In genomic region chr19:42270346-42271044, GRCh38 we compare ENCODE assay signal across 1 cellular context.
TF ChIP-seq lines count a peak whose summit lies in the region.

No MANE protein-coding gene starts in this region.

TF ChIP-seq in K562, 482 proteins besides CTCF, POLR2A, EP300 and RAD21 (continued from another document and continues in another):
- TF ChIP-seq, protein P1, sequence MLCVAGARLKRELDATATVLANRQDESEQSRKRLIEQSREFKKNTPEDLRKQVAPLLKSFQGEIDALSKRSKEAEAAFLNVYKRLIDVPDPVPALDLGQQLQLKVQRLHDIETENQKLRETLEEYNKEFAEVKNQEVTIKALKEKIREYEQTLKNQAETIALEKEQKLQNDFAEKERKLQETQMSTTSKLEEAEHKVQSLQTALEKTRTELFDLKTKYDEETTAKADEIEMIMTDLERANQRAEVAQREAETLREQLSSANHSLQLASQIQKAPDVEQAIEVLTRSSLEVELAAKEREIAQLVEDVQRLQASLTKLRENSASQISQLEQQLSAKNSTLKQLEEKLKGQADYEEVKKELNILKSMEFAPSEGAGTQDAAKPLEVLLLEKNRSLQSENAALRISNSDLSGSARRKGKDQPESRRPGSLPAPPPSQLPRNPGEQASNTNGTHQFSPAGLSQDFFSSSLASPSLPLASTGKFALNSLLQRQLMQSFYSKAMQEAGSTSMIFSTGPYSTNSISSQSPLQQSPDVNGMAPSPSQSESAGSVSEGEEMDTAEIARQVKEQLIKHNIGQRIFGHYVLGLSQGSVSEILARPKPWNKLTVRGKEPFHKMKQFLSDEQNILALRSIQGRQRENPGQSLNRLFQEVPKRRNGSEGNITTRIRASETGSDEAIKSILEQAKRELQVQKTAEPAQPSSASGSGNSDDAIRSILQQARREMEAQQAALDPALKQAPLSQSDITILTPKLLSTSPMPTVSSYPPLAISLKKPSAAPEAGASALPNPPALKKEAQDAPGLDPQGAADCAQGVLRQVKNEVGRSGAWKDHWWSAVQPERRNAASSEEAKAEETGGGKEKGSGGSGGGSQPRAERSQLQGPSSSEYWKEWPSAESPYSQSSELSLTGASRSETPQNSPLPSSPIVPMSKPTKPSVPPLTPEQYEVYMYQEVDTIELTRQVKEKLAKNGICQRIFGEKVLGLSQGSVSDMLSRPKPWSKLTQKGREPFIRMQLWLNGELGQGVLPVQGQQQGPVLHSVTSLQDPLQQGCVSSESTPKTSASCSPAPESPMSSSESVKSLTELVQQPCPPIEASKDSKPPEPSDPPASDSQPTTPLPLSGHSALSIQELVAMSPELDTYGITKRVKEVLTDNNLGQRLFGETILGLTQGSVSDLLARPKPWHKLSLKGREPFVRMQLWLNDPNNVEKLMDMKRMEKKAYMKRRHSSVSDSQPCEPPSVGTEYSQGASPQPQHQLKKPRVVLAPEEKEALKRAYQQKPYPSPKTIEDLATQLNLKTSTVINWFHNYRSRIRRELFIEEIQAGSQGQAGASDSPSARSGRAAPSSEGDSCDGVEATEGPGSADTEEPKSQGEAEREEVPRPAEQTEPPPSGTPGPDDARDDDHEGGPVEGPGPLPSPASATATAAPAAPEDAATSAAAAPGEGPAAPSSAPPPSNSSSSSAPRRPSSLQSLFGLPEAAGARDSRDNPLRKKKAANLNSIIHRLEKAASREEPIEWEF (CRISPR knock-in tag; IDR thresholded peaks at IDR 0.05): no peak
- TF ChIP-seq GMEB1 (CRISPR knock-in tag; IDR thresholded peaks at IDR 0.05) (no peak), MAX (CRISPR knock-in tag; IDR thresholded peaks at IDR 0.05) (0 out of 2 replicates have a peak, but pooled peaks have one; percentile 3), FUS (optimal IDR thresholded peaks at IDR 0.05; ENCODE audit: low read depth, low read length) (no peak), ZBTB40 (IDR thresholded peaks at IDR 0.05) (peak; percentile 54; the same call in 1 of the 2 replicates), ZBTB40 (CRISPR knock-in tag; IDR thresholded peaks at IDR 0.05) (no peak), PTBP1 (IDR thresholded peaks at IDR 0.05; ENCODE audit: low read depth, low read length) (no peak), SFPQ (IDR thresholded peaks at IDR 0.05; ENCODE audit: low read depth, low read length) (no peak), CHD1 (IDR thresholded peaks at IDR 0.05; ENCODE audit: low read length) (no peak), MEF2D (tag; conservative IDR thresholded peaks at IDR 0.05; ENCODE audit: low read depth) (no peak), CREB1 (IDR thresholded peaks at IDR 0.05) (no peak), CREB1 (CRISPR knock-in tag; IDR thresholded peaks at IDR 0.05) (peak; percentile 53), NR2C2 (CRISPR knock-in tag; IDR thresholded peaks at IDR 0.05) (no peak), NR2C2 (tag; IDR thresholded peaks at IDR 0.05) (peak; percentile 46; the same call in 1 of the 2 replicates), ATF7 (IDR thresholded peaks at IDR 0.05) (no peak), ZNF75A (CRISPR knock-in tag; IDR thresholded peaks at IDR 0.05) (no peak), SMAD4 (CRISPR knock-in tag; conservative IDR thresholded peaks at IDR 0.05) (no peak), SMC3 (conservative IDR thresholded peaks at IDR 0.05; ENCODE audit: insufficient read depth, low read depth, low read length) (no peak), KDM4B (IDR thresholded peaks at IDR 0.05; ENCODE audit: borderline replicate concordance in 2 of 2, low read depth in 1 of 2) (peak in 1 of 2 experiments; percentile 47; a peak in 1 of 4 replicates), MEIS2 (IDR thresholded peaks at IDR 0.05; ENCODE audit: partially characterized antibody) (no peak), ARID1B (IDR thresholded peaks at IDR 0.05) (peak; percentile 23; the same call in 1 of the 2 replicates), ZFX (CRISPR knock-in tag; IDR thresholded peaks at IDR 0.05) (no peak; the same call in 1 of the 2 replicates), ELF1 (tag; IDR thresholded peaks at IDR 0.05) (peak; percentile 60; the same call in 1 of the 2 replicates)
- TF ChIP-seq, protein P2, sequence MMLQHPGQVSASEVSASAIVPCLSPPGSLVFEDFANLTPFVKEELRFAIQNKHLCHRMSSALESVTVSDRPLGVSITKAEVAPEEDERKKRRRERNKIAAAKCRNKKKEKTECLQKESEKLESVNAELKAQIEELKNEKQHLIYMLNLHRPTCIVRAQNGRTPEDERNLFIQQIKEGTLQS (IDR thresholded peaks at IDR 0.05): 0 out of 2 replicates have a peak, but pooled peaks have one; percentile 28
- TF ChIP-seq, protein P2 (CRISPR knock-in tag; conservative IDR thresholded peaks at IDR 0.05): no peak
- TF ChIP-seq, protein P3, sequence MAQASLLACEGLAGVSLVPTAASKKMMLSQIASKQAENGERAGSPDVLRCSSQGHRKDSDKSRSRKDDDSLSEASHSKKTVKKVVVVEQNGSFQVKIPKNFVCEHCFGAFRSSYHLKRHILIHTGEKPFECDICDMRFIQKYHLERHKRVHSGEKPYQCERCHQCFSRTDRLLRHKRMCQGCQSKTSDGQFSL (CRISPR knock-in tag; IDR thresholded peaks at IDR 0.05): 0 out of 2 replicates have a peak, but pooled peaks have one; percentile 73
- TF ChIP-seq, protein P3 (tag; IDR thresholded peaks at IDR 0.05): no peak
- TF ChIP-seq, protein P4, sequence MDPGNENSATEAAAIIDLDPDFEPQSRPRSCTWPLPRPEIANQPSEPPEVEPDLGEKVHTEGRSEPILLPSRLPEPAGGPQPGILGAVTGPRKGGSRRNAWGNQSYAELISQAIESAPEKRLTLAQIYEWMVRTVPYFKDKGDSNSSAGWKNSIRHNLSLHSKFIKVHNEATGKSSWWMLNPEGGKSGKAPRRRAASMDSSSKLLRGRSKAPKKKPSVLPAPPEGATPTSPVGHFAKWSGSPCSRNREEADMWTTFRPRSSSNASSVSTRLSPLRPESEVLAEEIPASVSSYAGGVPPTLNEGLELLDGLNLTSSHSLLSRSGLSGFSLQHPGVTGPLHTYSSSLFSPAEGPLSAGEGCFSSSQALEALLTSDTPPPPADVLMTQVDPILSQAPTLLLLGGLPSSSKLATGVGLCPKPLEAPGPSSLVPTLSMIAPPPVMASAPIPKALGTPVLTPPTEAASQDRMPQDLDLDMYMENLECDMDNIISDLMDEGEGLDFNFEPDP (CRISPR knock-in tag; IDR thresholded peaks at IDR 0.05): no peak
- TF ChIP-seq, protein P5, sequence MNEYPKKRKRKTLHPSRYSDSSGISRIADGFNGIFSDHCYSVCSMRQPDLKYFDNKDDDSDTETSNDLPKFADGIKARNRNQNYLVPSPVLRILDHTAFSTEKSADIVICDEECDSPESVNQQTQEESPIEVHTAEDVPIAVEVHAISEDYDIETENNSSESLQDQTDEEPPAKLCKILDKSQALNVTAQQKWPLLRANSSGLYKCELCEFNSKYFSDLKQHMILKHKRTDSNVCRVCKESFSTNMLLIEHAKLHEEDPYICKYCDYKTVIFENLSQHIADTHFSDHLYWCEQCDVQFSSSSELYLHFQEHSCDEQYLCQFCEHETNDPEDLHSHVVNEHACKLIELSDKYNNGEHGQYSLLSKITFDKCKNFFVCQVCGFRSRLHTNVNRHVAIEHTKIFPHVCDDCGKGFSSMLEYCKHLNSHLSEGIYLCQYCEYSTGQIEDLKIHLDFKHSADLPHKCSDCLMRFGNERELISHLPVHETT (CRISPR knock-in tag; conservative IDR thresholded peaks at IDR 0.05 in 1 of 2, IDR thresholded peaks at IDR 0.05 in 1 of 2): 0 out of 4 replicates have a peak, but pooled peaks of 1 of the 2 experiments have one; percentile 19
- TF ChIP-seq, protein P6, sequence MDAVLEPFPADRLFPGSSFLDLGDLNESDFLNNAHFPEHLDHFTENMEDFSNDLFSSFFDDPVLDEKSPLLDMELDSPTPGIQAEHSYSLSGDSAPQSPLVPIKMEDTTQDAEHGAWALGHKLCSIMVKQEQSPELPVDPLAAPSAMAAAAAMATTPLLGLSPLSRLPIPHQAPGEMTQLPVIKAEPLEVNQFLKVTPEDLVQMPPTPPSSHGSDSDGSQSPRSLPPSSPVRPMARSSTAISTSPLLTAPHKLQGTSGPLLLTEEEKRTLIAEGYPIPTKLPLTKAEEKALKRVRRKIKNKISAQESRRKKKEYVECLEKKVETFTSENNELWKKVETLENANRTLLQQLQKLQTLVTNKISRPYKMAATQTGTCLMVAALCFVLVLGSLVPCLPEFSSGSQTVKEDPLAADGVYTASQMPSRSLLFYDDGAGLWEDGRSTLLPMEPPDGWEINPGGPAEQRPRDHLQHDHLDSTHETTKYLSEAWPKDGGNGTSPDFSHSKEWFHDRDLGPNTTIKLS (IDR thresholded peaks at IDR 0.05; ENCODE audit: borderline replicate concordance, low read depth): 0 out of 2 replicates have a peak, but pooled peaks have one; percentile 15
